24 cellular contexts compared by ENCODE assay signal in the genomic region with DNA sequence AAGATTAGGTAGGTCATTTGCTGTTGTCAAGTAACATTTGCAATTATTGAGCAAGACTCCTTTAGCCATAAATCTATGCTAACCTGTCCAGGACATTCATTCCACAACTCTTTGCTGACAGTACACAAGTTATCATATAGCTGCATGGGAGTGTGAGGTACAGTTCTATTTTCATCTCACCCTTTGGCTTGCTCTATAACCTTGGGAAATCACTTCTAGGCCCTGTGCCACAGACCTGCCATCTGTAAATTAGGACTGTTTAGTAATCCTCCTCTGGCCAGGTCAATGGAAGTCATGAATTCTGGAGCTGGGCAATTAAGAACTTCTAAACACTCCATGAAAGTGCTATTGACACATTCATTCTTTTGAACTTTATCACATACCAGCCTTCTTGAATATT.
"Had no signal": no experiment of that assay in that cellular context is flagged by ENCODE, and none has a peak within 500 bp of the region (broad histone marks: within the 10 kb centered on the region; RNA-seq: fewer than 3 reads in every experiment).

No MANE protein-coding gene starts in this region.

- H3K4me3 ChIP-seq: colonic mucosa, lower lobe of right lung, neural progenitor cell, prostate gland, smooth muscle cell, suprapubic skin, tibial artery, upper lobe of left lung had no signal

- H3K4me1 ChIP-seq: colonic mucosa, foreskin keratinocyte, lower lobe of right lung, neural progenitor cell, parathyroid adenoma, prostate gland, suprapubic skin, tibial artery, upper lobe of left lung had no signal

- ATAC-seq: foreskin keratinocyte; natural killer cell treated with Interleukin-12 subunit alpha and Interleukin-12 subunit beta and Interleukin-15 and Interleukin-18, amount 100 ng/mL, for 72 hours; stimulated activated naive CD8-positive, alpha-beta T cell treated with anti-CD3 and anti-CD28 coated beads, Interleukin-15, Interleukin-2, amounts not matched to agents 100 U/mL and 50 U/mL, for 24 hours had no signal

- H3K27me3 ChIP-seq: colonic mucosa, upper lobe of left lung had no signal

- H3K27ac ChIP-seq: colonic mucosa, foreskin keratinocyte, lower lobe of right lung, neural progenitor cell, parathyroid adenoma, prostate gland, suprapubic skin, tibial artery, upper lobe of left lung had no signal

- DNase-seq: caudate nucleus; colonic mucosa; effector CD4-positive, alpha-beta T cell; endodermal cell; erythroblast; foreskin keratinocyte; head of caudate nucleus; hypothalamus; kidney glomerular epithelial cell; lower lobe of right lung; mesenchymal stem cell; midbrain; occipital lobe; retina; stimulated activated CD4-positive, alpha-beta T cell treated with anti-CD3 and anti-CD28 coated beads, Interleukin-2, amount 100 ng/mL, for 48 hours; stimulated activated naive CD8-positive, alpha-beta T cell treated with anti-CD3 and anti-CD28 coated beads, Interleukin-15, Interleukin-2, amounts not matched to agents 100 U/mL and 50 U/mL, for 24 hours; tibial artery; upper lobe of left lung had no signal

- H3K36me3 ChIP-seq: colonic mucosa, lower lobe of right lung, neural progenitor cell, prostate gland, suprapubic skin, tibial artery, upper lobe of left lung had no signal

- H3K9me3 ChIP-seq: colonic mucosa, lower lobe of right lung, prostate gland, suprapubic skin, tibial artery, upper lobe of left lung had no signal
